In the genomic region with DNA sequence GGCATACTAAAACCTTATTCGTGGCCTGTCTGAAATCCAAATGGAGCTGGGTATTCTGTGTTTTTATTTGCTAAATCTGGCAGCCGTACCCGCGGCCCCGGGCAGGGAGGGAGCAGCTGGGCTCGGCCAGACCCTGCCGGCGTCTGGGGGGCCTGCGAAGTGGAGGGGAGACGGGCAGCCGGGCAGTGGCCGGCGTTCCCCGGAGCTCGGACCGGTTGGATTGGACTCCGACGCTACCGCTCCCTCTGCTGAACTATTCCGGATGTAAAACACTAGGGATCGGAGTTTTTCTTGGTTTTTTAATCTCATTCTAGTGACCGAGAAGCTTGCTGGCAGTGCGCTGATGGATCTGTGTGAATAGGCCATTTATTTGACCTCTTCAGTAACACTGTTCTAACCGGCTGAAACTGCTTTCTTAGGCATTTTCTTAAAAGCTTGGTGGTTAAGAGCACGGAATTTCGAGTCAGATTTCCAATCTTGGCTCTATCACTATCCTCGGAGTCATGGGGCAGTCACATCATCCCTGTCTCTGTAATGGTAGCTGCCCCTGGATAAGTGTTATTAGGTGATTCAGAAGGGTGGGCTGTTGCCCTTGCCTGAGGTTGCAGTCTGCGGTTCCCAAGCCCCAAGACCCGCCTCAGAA, we compare ENCODE assay signal across 8 cellular contexts. TPM values are rescaled to one million over a fixed set of nuclear protein-coding genes. Genes with fewer than 3 reads are reported as not detected.
DNase-seq lines count a peak whose midpoint lies in the region; ATAC-seq, FAIRE-seq and TF ChIP-seq lines count a peak whose summit lies in the region.

No MANE protein-coding gene starts in this region.

- DNase-seq in BJ (ENCODE audit: low read depth), result no peak
- peak in 1 of 3 donors; percentile 60 for DNase-seq in Peyer's patch
- peak; percentile 16 for DNase-seq in medulla oblongata (ENCODE audit: extremely low spot score)
- peak; percentile 33 for DNase-seq in urothelium cell line (ENCODE audit: low spot score)

- H3K27me3 ChIP-seq in BJ (ENCODE audit: control insufficient read depth, insufficient read depth, low read length) (no peaks in the 10 kb centered on the region), Peyer's patch (no peaks in the 10 kb centered on the region), duodenal mucosa (ENCODE audit: control insufficient read depth in 1 of 2, insufficient read depth in 2 of 2, low read length in 2 of 2) (no peaks in the 10 kb centered on the region)

- CTCF ChIA-PET in BJ (lab: Yijun Ruan, JAX), result interaction anchor here (1.0 kb wide), 1 partner anchor 30 kb away, joined by 3 read pairs; no protein-coding TSS in a partner anchor

- TF ChIP-seq POLR2A in Peyer's patch (IDR thresholded peaks at IDR 0.05), result no peak

- POLR2A ChIA-PET in BJ (lab: Charles Lee), result no interaction called here

- H3K27ac ChIP-seq in Peyer's patch, result peak overlapping the region; percentile 90 to 95 (median 92)
- H3K27ac ChIP-seq in duodenal mucosa (ENCODE audit: low read depth, low read length), result peak overlapping the region; percentile 93

- H3K9me3 ChIP-seq in Peyer's patch, result no peaks in the 10 kb centered on the region
- no peaks in the 10 kb centered on the region for H3K9me3 ChIP-seq in duodenal mucosa (ENCODE audit: control insufficient read depth in 1 of 2, low read length in 2 of 2)

- ATAC-seq in GM21619 (IDR thresholded peaks at IDR 0.05; ENCODE audit: unreplicated experiment) (peak; percentile 9), GM18520 (IDR thresholded peaks at IDR 0.05; ENCODE audit: unreplicated experiment) (no peak), HG03469 (IDR thresholded peaks at IDR 0.05; ENCODE audit: unreplicated experiment) (no peak)

- H3K4me3 ChIP-seq in BJ (ENCODE audit: low read depth, low read length) (peak overlapping the region; percentile 90), Peyer's patch (peak overlapping the region; percentile 62 to 85 (median 79)), duodenal mucosa (ENCODE audit: low read depth in 1 of 2, low read length in 2 of 2) (peak overlapping the region; percentile 93 to 96)

- no peak for FAIRE-seq in urothelium cell line (lab: Jason Lieb, UNC)

- peak overlapping the region; percentile 93 to 97 for H3K9ac ChIP-seq in duodenal mucosa (ENCODE audit: low read depth in 1 of 2, low read length in 2 of 2)

- no peak for TF ChIP-seq CTCF in BJ (IDR thresholded peaks at IDR 0.05; ENCODE audit: insufficient read depth, low read depth, low read length)
- no peak for TF ChIP-seq CTCF in Peyer's patch (IDR thresholded peaks at IDR 0.05)

- H3K36me3 ChIP-seq in BJ (ENCODE audit: control insufficient read depth, insufficient read depth, low read length) (peaks cover 9% of the 10 kb centered on the region), Peyer's patch (peaks cover 0 to 36% (median 0%) of the 10 kb centered on the region in 3 donors), duodenal mucosa (ENCODE audit: control insufficient read depth in 1 of 2, insufficient read depth in 2 of 2, low read length in 2 of 2) (peaks cover 11 to 30% of the 10 kb centered on the region in 2 donors)

- H3K4me1 ChIP-seq in Peyer's patch, result peaks cover 4 to 54% (median 22%) of the 10 kb centered on the region in 4 donors
- peaks cover 34% of the 10 kb centered on the region in 2 donors for H3K4me1 ChIP-seq in duodenal mucosa (ENCODE audit: control insufficient read depth in 1 of 2, insufficient read depth in 2 of 2, low read length in 2 of 2)

RNA-seq across cellular contexts. Expression of a gene that starts 0.7 kb away (rescaled TPM):
- 18.3 and 43.9 TPM in 2 replicates for polyA plus RNA-seq in BJ (2011; rRNA removed)
- polyA minus RNA-seq in BJ (2011; rRNA and poly(A)+ RNA removed), result 9.3 and 11.8 TPM in 2 replicates
- total RNA-seq in Peyer's patch, result 10 to 100 TPM; 31.1 to 51.7 (median 35.0) TPM

RNA-seq across cellular contexts. Expression of a gene that starts 0.8 kb away (rescaled TPM):
- polyA plus RNA-seq in BJ (2011; rRNA removed), result 23.0 and 24.4 TPM in 2 replicates
- polyA minus RNA-seq in BJ (2011; rRNA and poly(A)+ RNA removed), result 3.0 and 3.4 TPM in 2 replicates
- total RNA-seq in Peyer's patch, result 10 to 100 TPM; 18.4 to 32.7 (median 27.2) TPM
